In genomic region chr17:64158411-64158810, GRCh38 we compare ENCODE assay signal across 19 cellular contexts. TPM values are rescaled to one million over a fixed set of nuclear protein-coding genes. Genes with fewer than 3 reads are reported as not detected.
DNase-seq lines count a peak whose midpoint lies in the region; FAIRE-seq and TF ChIP-seq lines count a peak whose summit lies in the region.
"Had no signal": no experiment of that assay in that cellular context is flagged by ENCODE, and none has a peak within 500 bp of the region (broad histone marks: within the 10 kb centered on the region; RNA-seq: fewer than 3 reads in every experiment).

No MANE protein-coding gene starts in this region.

- no peak overlapping the region for H3K18ac ChIP-seq in neuronal stem cell (ENCODE audit: low read length)

- H3K27ac ChIP-seq in caudate nucleus (ENCODE audit: low read depth, low read length) (peak overlapping the region; percentile 2), small intestine (ENCODE audit: low read depth in 1 of 2, low read length in 1 of 2) (no peak overlapping the region), esophagus muscularis mucosa (replicated peaks in 1 of 4) (no peak overlapping the region), neuronal stem cell (replicated peaks; ENCODE audit: low read length) (no peak overlapping the region)
- H3K27ac ChIP-seq: 22Rv1 had no signal

- no peak overlapping the region for H3K4ac ChIP-seq in neuronal stem cell (ENCODE audit: low read length)

- H3K4me3 ChIP-seq in small intestine (ENCODE audit: low read depth in 1 of 2, low read length in 2 of 2), result no peak overlapping the region
- H3K4me3 ChIP-seq in esophagus muscularis mucosa, result no peak overlapping the region
- H3K4me3 ChIP-seq in neuronal stem cell (ENCODE audit: low read length in 2 of 2), result no peak overlapping the region
- H3K4me3 ChIP-seq: MG63 had no signal

- no peak overlapping the region for H4K91ac ChIP-seq in neuronal stem cell (ENCODE audit: low read depth, low read length, poor library complexity)

- no peak overlapping the region for H2AK5ac ChIP-seq in neuronal stem cell (ENCODE audit: low read depth, low read length)

- H2AFZ ChIP-seq in neuronal stem cell (ENCODE audit: low read length), result no peak overlapping the region

- H3K36me3 ChIP-seq in small intestine (ENCODE audit: control insufficient read depth in 2 of 2, insufficient read depth in 2 of 2, low read length in 2 of 2) (no peaks in the 10 kb centered on the region), esophagus muscularis mucosa (peaks cover 0 to 22% (median 12%) of the 10 kb centered on the region in 4 donors), neuronal stem cell (replicated peaks in 1 of 2; ENCODE audit: control insufficient read depth in 2 of 2, insufficient read depth in 2 of 2, low read length in 2 of 2) (peaks cover 0 to 13% of the 10 kb centered on the region in 2 donors)

- H2BK5ac ChIP-seq in neuronal stem cell (ENCODE audit: low read length), result no peak overlapping the region

- no peaks in the 10 kb centered on the region for H3K9me3 ChIP-seq in small intestine (ENCODE audit: control insufficient read depth, low read depth)
- no peaks in the 10 kb centered on the region for H3K9me3 ChIP-seq in esophagus muscularis mucosa
- no peaks in the 10 kb centered on the region for H3K9me3 ChIP-seq in neuronal stem cell (replicated peaks in 1 of 2; ENCODE audit: control insufficient read depth in 2 of 2, insufficient read depth in 1 of 2, low read depth in 1 of 2, low read length in 2 of 2)
- H3K9me3 ChIP-seq: MG63 had no signal

- no peak overlapping the region for H2BK120ac ChIP-seq in neuronal stem cell (ENCODE audit: low read depth, low read length)

- TF ChIP-seq EP300 in esophagus muscularis mucosa (IDR thresholded peaks at IDR 0.05), result no peak

- no peak overlapping the region for H4K8ac ChIP-seq in neuronal stem cell (ENCODE audit: low read depth, low read length)

- TF ChIP-seq CTCF in nephron (IDR thresholded peaks at IDR 0.05; ENCODE audit: unreplicated experiment in 3 of 3) (no peak), esophagus muscularis mucosa (IDR thresholded peaks at IDR 0.05) (no peak)

- peak overlapping the region in 2 of 3 experiments; percentile 12 to 45 for H3K4me3 Mint-ChIP-seq in nephron
- H3K4me3 Mint-ChIP-seq: B cell; CD4-positive, CD25-positive, alpha-beta regulatory T cell had no signal

- no peaks in the 10 kb centered on the region for H3K79me1 ChIP-seq in neuronal stem cell (ENCODE audit: low read depth, low read length)

- H3K27ac Mint-ChIP-seq in nephron, result peak overlapping the region; percentile 87 to 99 (median 97)
- H3K27ac Mint-ChIP-seq: B cell; CD4-positive, CD25-positive, alpha-beta regulatory T cell had no signal

- DNase-seq in NCI-H82 (lab: John Stamatoyannopoulos, UW) (peak; percentile 43), NCI-H82 treated with DMSO at 0.1 percent for 48 hours (lab: John Stamatoyannopoulos, UW; ENCODE audit: unreplicated experiment) (no peak), caudate nucleus (lab: John Stamatoyannopoulos, UW) (no peak), small intestine (peak; percentile 40), NOMO-1 (lab: John Stamatoyannopoulos, UW; ENCODE audit: unreplicated experiment in 2 of 2) (no peak), esophagus muscularis mucosa (ENCODE audit: extremely low spot score) (no peak), neuronal stem cell (ENCODE audit: low spot score) (no peak)
- DNase-seq: Calu3; CD4-positive, CD25-positive, alpha-beta regulatory T cell; Karpas-422; MG63; NCI-H1092; NCI-H1694; NCI-H345; SHP77 had no signal

- TF ChIP-seq POLR2A in esophagus muscularis mucosa (IDR thresholded peaks at IDR 0.05; ENCODE audit: low read depth), result no peak

- no peaks in the 10 kb centered on the region for H3K27me3 ChIP-seq in small intestine (ENCODE audit: control insufficient read depth in 2 of 2, insufficient read depth in 2 of 2, low read length in 2 of 2)
- H3K27me3 ChIP-seq in esophagus muscularis mucosa, result no peaks in the 10 kb centered on the region
- no peaks in the 10 kb centered on the region for H3K27me3 ChIP-seq in neuronal stem cell (ENCODE audit: control insufficient read depth in 3 of 3, insufficient read depth in 3 of 3, low read depth in 1 of 3, low read length in 3 of 3)
- H3K27me3 ChIP-seq: MG63 had no signal

- no peaks in the 10 kb centered on the region for H3K9me3 Mint-ChIP-seq in nephron
- H3K9me3 Mint-ChIP-seq: CD4-positive, CD25-positive, alpha-beta regulatory T cell had no signal

- WGBS in small intestine, 3 donors, result 34 to 60% (median 38%) methylated on average over 7 of the region's 7 CpGs
- WGBS in esophagus muscularis mucosa, result 74% methylated on average over 7 of the region's 7 CpGs
- WGBS in neuronal stem cell (ENCODE audit: extremely low coverage in 2 of 2, insufficient read length in 2 of 2, insufficient replicate concordance in 1 of 2), 2 donors, result no CpG with 5 or more reads among the region's 7 CpGs

- no peak overlapping the region for H3K23ac ChIP-seq in neuronal stem cell (ENCODE audit: low read depth, low read length, poor library complexity)

- no peak overlapping the region for H2BK15ac ChIP-seq in neuronal stem cell (ENCODE audit: low read length)

- no peaks in the 10 kb centered on the region for H3K36me3 Mint-ChIP-seq in nephron (ENCODE audit: low read depth)

- H3K4me1 Mint-ChIP-seq in nephron, result peaks cover 75% of the 10 kb centered on the region
- H3K4me1 Mint-ChIP-seq: B cell had no signal

- intact Hi-C loops in esophagus muscularis mucosa (cut with DNase I), result no loop called here

- no peak overlapping the region for H3K4me2 ChIP-seq in neuronal stem cell (ENCODE audit: insufficient read depth, low read length, poor library complexity, severe bottlenecking)

- no peak overlapping the region for H3K14ac ChIP-seq in neuronal stem cell (ENCODE audit: low read length)

- H2BK12ac ChIP-seq in neuronal stem cell (ENCODE audit: low read length), result no peak overlapping the region

- H3K4me1 ChIP-seq in small intestine (ENCODE audit: control insufficient read depth in 2 of 2, insufficient read depth in 1 of 2, low read depth in 1 of 2, low read length in 1 of 2) (peaks cover 0 to 4% of the 10 kb centered on the region in 2 donors), esophagus muscularis mucosa (peaks cover 24 to 49% (median 31%) of the 10 kb centered on the region in 4 donors), neuronal stem cell (ENCODE audit: control insufficient read depth in 2 of 2, insufficient read depth in 1 of 2, low read depth in 1 of 2, low read length in 2 of 2) (peaks cover 11 to 14% of the 10 kb centered on the region in 2 donors)

- no peak overlapping the region for H3K9ac ChIP-seq in neuronal stem cell (ENCODE audit: low read depth, low read length, poor library complexity)

- FAIRE-seq in small intestine (lab: Jason Lieb, UNC), result no peak
- FAIRE-seq: H54 had no signal

- H3K27me3 Mint-ChIP-seq in nephron (ENCODE audit: low read depth), result no peaks in the 10 kb centered on the region
- H3K27me3 Mint-ChIP-seq: B cell; CD4-positive, CD25-positive, alpha-beta regulatory T cell had no signal

RNA-seq across cellular contexts. Expression of gene ERN1, which starts 28.5 kb away (rescaled TPM):
- 10 to 100 TPM in 1 of 3 donors, 1 to 10 TPM in 2; 2.2 to 10.3 (median 2.7) TPM for polyA plus RNA-seq in small intestine
- total RNA-seq in esophagus muscularis mucosa, result 10 to 100 TPM in 1 of 4 donors, 1 to 10 TPM in 3; 6.2 to 11.2 (median 9.3) TPM
- polyA plus RNA-seq in neuronal stem cell (2013, experiment 1 of 2), result 3.0 TPM
- 2.7 TPM for polyA plus RNA-seq in neuronal stem cell (2013, experiment 2 of 2)

Comparison
In these comparisons a context has a peak if more than half of its experiments do, and no peak if none do; other contexts are left out.
1. DNase-seq: peak in NCI-H82 (single experiment) and small intestine (single experiment); none in NCI-H82 treated with DMSO at 0.1 percent for 48 hours (single experiment), caudate nucleus (0 of 61), NOMO-1 (0 of 2), esophagus muscularis mucosa (single experiment) and neuronal stem cell (single experiment).